In genomic region chr5:96455789-96456188, GRCh38 we compare ENCODE assay signal across 19 cellular contexts. TPM values are rescaled to one million over a fixed set of nuclear protein-coding genes. Genes with fewer than 3 reads are reported as not detected.
DNase-seq lines count a peak whose midpoint lies in the region; ATAC-seq and TF ChIP-seq lines count a peak whose summit lies in the region.
"Had no signal": no experiment of that assay in that cellular context is flagged by ENCODE, and none has a peak within 500 bp of the region (broad histone marks: within the 10 kb centered on the region; RNA-seq: fewer than 3 reads in every experiment).

No MANE protein-coding gene starts in this region.

- H3K27me3 Mint-ChIP-seq in activated naive CD4-positive, alpha-beta T cell treated with anti-CD3 and anti-CD28 coated beads, Interleukin-2, amount 50 U/mL, for 24 hours = no peaks in the 10 kb centered on the region
- no peaks in the 10 kb centered on the region for H3K27me3 Mint-ChIP-seq in activated naive CD4-positive, alpha-beta T cell treated with anti-CD3 and anti-CD28 coated beads for 36 hours (ENCODE audit: low read depth)
- H3K27me3 Mint-ChIP-seq in GM23338 (ENCODE audit: insufficient read depth, low read depth, poor library complexity) = peaks cover 2% of the 10 kb centered on the region

- no peaks in the 10 kb centered on the region for H3K27me3 ChIP-seq in GM23338 (ENCODE audit: insufficient read depth)
- H3K27me3 ChIP-seq in PC-9 (ENCODE audit: insufficient read depth, low read depth) = no peaks in the 10 kb centered on the region; the same call in 1 of the 2 replicates
- H3K27me3 ChIP-seq: Peyer's patch, SJSA1 had no signal

- POLR2A ChIA-PET in PC-9 (lab: Charles Lee; ENCODE audit: unreplicated experiment) = no interaction called here

- H3K9me2 ChIP-seq in GM23338 (ENCODE audit: insufficient read depth) (0 out of 2 replicates have a peak, but pooled peaks cover 9% of the 10 kb centered on the region), PC-9 (ENCODE audit: insufficient read depth) (no peaks in the 10 kb centered on the region)

- H3K4me1 Mint-ChIP-seq in activated naive CD4-positive, alpha-beta T cell treated with anti-CD3 and anti-CD28 coated beads, Interleukin-2, amount 50 U/mL, for 24 hours = peaks cover 5% of the 10 kb centered on the region
- no peaks in the 10 kb centered on the region for H3K4me1 Mint-ChIP-seq in activated naive CD4-positive, alpha-beta T cell treated with anti-CD3 and anti-CD28 coated beads for 36 hours (ENCODE audit: low read depth)
- H3K4me1 Mint-ChIP-seq in GM23338 = peaks cover 11% of the 10 kb centered on the region

- H3K36me3 ChIP-seq in GM23338 (ENCODE audit: insufficient read depth) (no peaks in the 10 kb centered on the region), PC-9 (ENCODE audit: low read depth) (no peaks in the 10 kb centered on the region)
- H3K36me3 ChIP-seq: Peyer's patch, SJSA1 had no signal

- no peaks in the 10 kb centered on the region for H3K36me3 Mint-ChIP-seq in activated naive CD4-positive, alpha-beta T cell treated with anti-CD3 and anti-CD28 coated beads, Interleukin-2, amount 50 U/mL, for 24 hours
- H3K36me3 Mint-ChIP-seq in activated naive CD4-positive, alpha-beta T cell treated with anti-CD3 and anti-CD28 coated beads for 36 hours (ENCODE audit: low read depth) = no peaks in the 10 kb centered on the region
- no peaks in the 10 kb centered on the region for H3K36me3 Mint-ChIP-seq in GM23338 (ENCODE audit: low read depth)
- H3K36me3 Mint-ChIP-seq: CD4-positive, CD25-positive, alpha-beta regulatory T cell had no signal

- peaks cover 6% of the 10 kb centered on the region for H3K4me1 ChIP-seq in GM23338 (ENCODE audit: insufficient read depth)
- H3K4me1 ChIP-seq in PC-9 (replicated peaks; ENCODE audit: insufficient read depth) = no peaks in the 10 kb centered on the region
- H3K4me1 ChIP-seq: Peyer's patch, SJSA1 had no signal

- ATAC-seq in GM23338 (no peak), HG03342 (IDR thresholded peaks at IDR 0.05; ENCODE audit: unreplicated experiment) (no peak)
- ATAC-seq: Right ventricle myocardium inferior had no signal

- H3K9me3 ChIP-seq in PC-9 (ENCODE audit: insufficient read depth, low read depth) = no peaks in the 10 kb centered on the region
- H3K9me3 ChIP-seq: Peyer's patch, SJSA1 had no signal

- H2AFZ ChIP-seq in GM23338 (peak overlapping the region; percentile 47; the same call in 1 of the 2 replicates), PC-9 (peak overlapping the region; percentile 58; the same call in 1 of the 2 replicates)

- H3F3A ChIP-seq in GM23338 (replicated peaks; ENCODE audit: low read depth) (no peaks in the 10 kb centered on the region), PC-9 (ENCODE audit: insufficient read depth, low read depth) (no peaks in the 10 kb centered on the region)

- TF ChIP-seq CTCF in GM23338 (conservative IDR thresholded peaks at IDR 0.05; ENCODE audit: low read depth in 2 of 2) (no peak), PC-9 (conservative IDR thresholded peaks at IDR 0.05) (no peak)

- intact Hi-C loops in activated naive CD4-positive, alpha-beta T cell treated with anti-CD3 and anti-CD28 coated beads for 36 hours (cut with micrococcal nuclease) = no loop called here
- intact Hi-C loops in PC-9 (cut with micrococcal nuclease; ENCODE audit: unreplicated experiment) = no loop called here

- CTCF ChIA-PET in activated naive CD4-positive, alpha-beta T cell treated with anti-CD3 and anti-CD28 coated beads for 36 hours (lab: Charles Lee) = interaction anchor here (0.9 kb wide), 1 partner anchor 24 kb away, joined by 3 read pairs; no protein-coding TSS in a partner anchor
- CTCF ChIA-PET in PC-9 (lab: Charles Lee) = no interaction called here

- peaks cover 6% of the 10 kb centered on the region for H3K9me3 Mint-ChIP-seq in activated naive CD4-positive, alpha-beta T cell treated with anti-CD3 and anti-CD28 coated beads, Interleukin-2, amount 50 U/mL, for 24 hours
- H3K9me3 Mint-ChIP-seq in activated naive CD4-positive, alpha-beta T cell treated with anti-CD3 and anti-CD28 coated beads for 36 hours = no peaks in the 10 kb centered on the region
- H3K9me3 Mint-ChIP-seq in GM23338 = no peaks in the 10 kb centered on the region
- H3K9me3 Mint-ChIP-seq: H9 had no signal

- H3K4me3 Mint-ChIP-seq in activated naive CD4-positive, alpha-beta T cell treated with anti-CD3 and anti-CD28 coated beads, Interleukin-2, amount 50 U/mL, for 24 hours = no peak overlapping the region
- no peak overlapping the region for H3K4me3 Mint-ChIP-seq in activated naive CD4-positive, alpha-beta T cell treated with anti-CD3 and anti-CD28 coated beads for 36 hours
- no peak overlapping the region for H3K4me3 Mint-ChIP-seq in GM23338
- H3K4me3 Mint-ChIP-seq: CD4-positive, CD25-positive, alpha-beta regulatory T cell; H9 had no signal

- BruUV-seq in PC-9 (replicated peaks; lab: Mats Ljungman, UMichigan) = no TSS peak

- H3K4me2 ChIP-seq in GM23338 (no peak overlapping the region), PC-9 (peak overlapping the region; percentile 36; the same call in 1 of the 2 replicates)

- H3K79me2 ChIP-seq in GM23338 (replicated peaks; ENCODE audit: insufficient read depth) = no peaks in the 10 kb centered on the region
- no peaks in the 10 kb centered on the region for H3K79me2 ChIP-seq in PC-9 (ENCODE audit: low read depth)

- no peak for DNase-seq in activated naive CD4-positive, alpha-beta T cell treated with anti-CD3 and anti-CD28 coated beads for 36 hours
- DNase-seq in GM23338 (ENCODE audit: low spot score) (no peak), PC-9 (no peak), epidermal melanocyte (ENCODE audit: insufficient read length, low spot score) (no peak), HK-2 (ENCODE audit: unreplicated experiment) (no peak)
- no peak for DNase-seq in activated CD4-positive, alpha-beta T cell treated with anti-CD3 and anti-CD28 coated beads, Interleukin-2, amount 50 U/mL, for 1 hour
- DNase-seq: CD4-positive, CD25-positive, alpha-beta regulatory T cell; H9; Kasumi-1; NCI-H1092; NCI-H1436; NCI-H1930; Peyer's patch had no signal

- peak overlapping the region; percentile 10 for H3K27ac Mint-ChIP-seq in activated naive CD4-positive, alpha-beta T cell treated with anti-CD3 and anti-CD28 coated beads, Interleukin-2, amount 50 U/mL, for 24 hours
- H3K27ac Mint-ChIP-seq in activated naive CD4-positive, alpha-beta T cell treated with anti-CD3 and anti-CD28 coated beads for 36 hours = no peak overlapping the region
- H3K27ac Mint-ChIP-seq in GM23338 = no peak overlapping the region
- H3K27ac Mint-ChIP-seq: CD4-positive, CD25-positive, alpha-beta regulatory T cell; H9 had no signal

- H4K20me1 ChIP-seq in GM23338 (replicated peaks; ENCODE audit: insufficient read depth) = no peaks in the 10 kb centered on the region
- no peaks in the 10 kb centered on the region for H4K20me1 ChIP-seq in PC-9 (ENCODE audit: insufficient read depth)

- no peak overlapping the region for H3K4me3 ChIP-seq in GM23338
- H3K4me3 ChIP-seq in PC-9 = no peak overlapping the region
- H3K4me3 ChIP-seq: Peyer's patch, SJSA1 had no signal

- H3K27ac ChIP-seq in GM23338 (ENCODE audit: low read depth) = no peak overlapping the region
- no peak overlapping the region for H3K27ac ChIP-seq in PC-9
- H3K27ac ChIP-seq: Peyer's patch, SJSA1 had no signal

TF ChIP-seq in GM23338, 12 proteins besides CTCF, POLR2A, EP300 and RAD21:
- TF ChIP-seq EZH2 (IDR thresholded peaks at IDR 0.05; ENCODE audit: low read depth, unreplicated experiment) (no peak), ZNF114 (CRISPR knock-in tag; IDR thresholded peaks at IDR 0.05) (no peak), REST (IDR thresholded peaks at IDR 0.05; ENCODE audit: unreplicated experiment) (no peak)

RNA-seq across cellular contexts. Expression of gene PCSK1, which starts 22.7 kb away (rescaled TPM):
- not detected for total RNA-seq in activated naive CD4-positive, alpha-beta T cell treated with anti-CD3 and anti-CD28 coated beads for 36 hours
- 2.7 and 6.2 TPM in 2 replicates for total RNA-seq in GM23338 (2014; rRNA removed; shearing (Covaris generic))
- polyA plus RNA-seq in GM23338 (2016; fragmentation: Nextera tagmentation; extraction: Ambion mirVana) = 2.3 and 2.7 TPM in 2 replicates
- not detected in 2 replicates for total RNA-seq in PC-9 (2021)
- total RNA-seq: CD4-positive, CD25-positive, alpha-beta regulatory T cell; G401; SJSA1; T-helper 1 cell treated with Interleukin-12 subunit alpha and Interleukin-12 subunit beta and Interleukin-4 antibody, amounts not matched to agents 30 ng/mL and 1 ng/mL, for 36 hours had no signal
- polyA plus RNA-seq: CD4-positive, CD25-positive, alpha-beta regulatory T cell had no signal
